In the genomic region with DNA sequence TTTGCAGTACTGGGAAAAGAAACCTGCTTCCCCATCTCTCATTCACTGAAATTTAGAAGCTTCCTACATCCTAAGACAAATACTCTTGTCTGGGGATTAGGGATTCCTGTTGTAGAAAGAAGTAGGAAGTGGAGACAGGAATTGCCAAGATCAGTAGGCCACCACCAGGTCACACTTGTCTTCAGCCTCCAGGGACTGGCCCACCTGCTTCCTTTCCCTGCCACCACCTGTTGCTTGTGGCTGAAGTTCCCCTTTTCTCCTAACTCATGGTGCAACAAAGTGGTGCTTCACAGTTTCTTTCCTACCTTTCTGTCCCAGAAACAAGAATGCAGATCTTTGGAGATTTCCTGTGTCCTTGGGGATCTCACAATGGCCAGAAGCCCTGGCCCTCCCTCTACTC, we compare ENCODE assay signal across 18 cellular contexts.
A peak's percentile ranks its signal among the peaks of the same experiment; 100 is the strongest.
DNase-seq lines count a peak whose midpoint lies in the region; ATAC-seq and TF ChIP-seq lines count a peak whose summit lies in the region.
"Had no signal": no experiment of that assay in that cellular context is flagged by ENCODE, and none has a peak within 500 bp of the region (broad histone marks: within the 10 kb centered on the region; RNA-seq: fewer than 3 reads in every experiment).

No MANE protein-coding gene starts in this region.

- H3K9me3 ChIP-seq in spleen = no peaks in the 10 kb centered on the region
- H3K9me3 ChIP-seq: neutrophil, psoas muscle had no signal

- intact Hi-C loops in spleen (cut with DNase I; ENCODE audit: low total_unique reads) = no loop called here

- TF ChIP-seq CTCF in GM06990 (IDR thresholded peaks at IDR 0.05; ENCODE audit: insufficient read depth, low read length, poor library complexity, severe bottlenecking) = no peak
- no peak for TF ChIP-seq CTCF in spleen (IDR thresholded peaks at IDR 0.05 in 8 of 11, conservative IDR thresholded peaks at IDR 0.05 in 3 of 11)

- DNase-seq in GM06990 (ENCODE audit: extremely low read depth, insufficient read length) (peak; percentile 8), KG1 (lab: John Stamatoyannopoulos, UW) (peak; percentile 17), UCSD-AML1 (lab: John Stamatoyannopoulos, UW; ENCODE audit: unreplicated experiment) (peak; percentile 46), spleen (peak; percentile 81), NCI-H510A (lab: John Stamatoyannopoulos, UW) (no peak), SW480 (ENCODE audit: low spot score) (no peak)
- DNase-seq: activated CD8-positive, alpha-beta T cell treated with anti-CD3 and anti-CD28 coated beads for 36 hours; activated effector memory CD4-positive, alpha-beta T cell treated with anti-CD3 and anti-CD28 coated beads, Interleukin-2, amount 50 U/mL, for 16 hours; activated T-cell treated with anti-CD3 and anti-CD28 coated beads for 4 hours; NCI-H2081 treated with DMSO at 0.1 percent for 48 hours; NCI-H510A treated with DMSO at 0.1 percent for 48 hours; psoas muscle; stimulated activated CD4-positive, alpha-beta T cell treated with anti-CD3 and anti-CD28 coated beads, Interleukin-1b, Interleukin-23, amount 100 ng/mL, for 48 hours; T-helper 9 cell had no signal

- TF ChIP-seq POLR2A in spleen (IDR thresholded peaks at IDR 0.05) = no peak

- H3K4me1 ChIP-seq in spleen = peaks cover 0 to 28% (median 16%) of the 10 kb centered on the region in 6 donors
- H3K4me1 ChIP-seq: psoas muscle had no signal

- ATAC-seq in GM18873 (IDR thresholded peaks at IDR 0.05; ENCODE audit: low FRiP score, unreplicated experiment) = no peak
- ATAC-seq: activated CD4-positive, CD25-positive, alpha-beta regulatory T cell treated with anti-CD3 and anti-CD28 coated beads, Interleukin-2, amount 50 U/mL, for 24 hours; activated CD8-positive, alpha-beta T cell treated with anti-CD3 and anti-CD28 coated beads for 36 hours; psoas muscle had no signal

- H3K36me3 ChIP-seq in GM06990 (ENCODE audit: control insufficient read depth, insufficient read depth, low read length) = no peaks in the 10 kb centered on the region; the same call in 1 of the 2 replicates
- H3K36me3 ChIP-seq in spleen = peaks cover 0 to 66% (median 10%) of the 10 kb centered on the region in 6 donors

- H3K4me3 ChIP-seq in GM06990 (replicated peaks; ENCODE audit: low read depth, low read length) (no peak overlapping the region), spleen (no peak overlapping the region)
- H3K4me3 ChIP-seq: psoas muscle had no signal

- peak overlapping the region in 4 of 8 donors; percentile 32 to 71 (median 42) for H3K27ac ChIP-seq in spleen
- H3K27ac ChIP-seq: neutrophil, psoas muscle, RWPE1 had no signal

- no peaks in the 10 kb centered on the region for H3K27me3 ChIP-seq in GM06990 (replicated peaks; ENCODE audit: control insufficient read depth, insufficient read depth, low read length)
- no peaks in the 10 kb centered on the region for H3K27me3 ChIP-seq in spleen (replicated peaks in 1 of 7)
- H3K27me3 ChIP-seq: neutrophil had no signal

Comparison
In these comparisons a context has a peak if more than half of its experiments do, and no peak if none do; other contexts are left out.
1. DNase-seq: peak in GM06990 (single experiment), KG1 (single experiment), UCSD-AML1 (single experiment) and spleen (single experiment); none in NCI-H510A (single experiment) and SW480 (single experiment).